Comparison of ENCODE assay signal across 15 cellular contexts in genomic region chr10:105183506-105183905, GRCh38.
A peak's percentile ranks its signal among the peaks of the same experiment; 100 is the strongest.
DNase-seq lines count a peak whose midpoint lies in the region; ATAC-seq and TF ChIP-seq lines count a peak whose summit lies in the region.
"Had no signal": no experiment of that assay in that cellular context is flagged by ENCODE, and none has a peak within 500 bp of the region (broad histone marks: within the 10 kb centered on the region; RNA-seq: fewer than 3 reads in every experiment).

No MANE protein-coding gene starts in this region.

- H2AFZ ChIP-seq in GM23338 = 0 out of 2 replicates have a peak overlapping the region, but pooled peaks have one; percentile 2

- no peaks in the 10 kb centered on the region for H3K79me2 ChIP-seq in GM23338 (replicated peaks; ENCODE audit: insufficient read depth)

- TF ChIP-seq CTCF in GM23338 (conservative IDR thresholded peaks at IDR 0.05; ENCODE audit: low read depth in 2 of 2) (no peak), right lobe of liver (IDR thresholded peaks at IDR 0.05) (no peak)

- H3K4me3 ChIP-seq in GM23338 (no peak overlapping the region), right lobe of liver (no peak overlapping the region)

- H3K4me1 Mint-ChIP-seq in GM23338 = 0 out of 3 replicates have a peak, but pooled peaks cover 3% of the 10 kb centered on the region

- no peaks in the 10 kb centered on the region for H3K27me3 ChIP-seq in GM23338 (ENCODE audit: insufficient read depth)
- no peaks in the 10 kb centered on the region for H3K27me3 ChIP-seq in right lobe of liver

- H4K20me1 ChIP-seq in GM23338 (replicated peaks; ENCODE audit: insufficient read depth) = no peaks in the 10 kb centered on the region

- H3K36me3 ChIP-seq in GM23338 (ENCODE audit: insufficient read depth) (no peaks in the 10 kb centered on the region), right lobe of liver (no peaks in the 10 kb centered on the region)

- H3K9me3 ChIP-seq in right lobe of liver = no peaks in the 10 kb centered on the region
- H3K9me3 ChIP-seq: Caco-2 had no signal

- no peaks in the 10 kb centered on the region for H3K36me3 Mint-ChIP-seq in GM23338 (ENCODE audit: low read depth)

- peaks cover 2% of the 10 kb centered on the region for H3K27me3 Mint-ChIP-seq in GM23338 (ENCODE audit: insufficient read depth, low read depth, poor library complexity)
- H3K27me3 Mint-ChIP-seq: CD4-positive, alpha-beta T cell had no signal

- H3K27ac Mint-ChIP-seq in GM23338 = no peak overlapping the region
- H3K27ac Mint-ChIP-seq: CD4-positive, alpha-beta T cell had no signal

- no peak for TF ChIP-seq POLR2A in right lobe of liver (IDR thresholded peaks at IDR 0.05)

- no peak overlapping the region for H3K4me2 ChIP-seq in GM23338

- H3F3A ChIP-seq in GM23338 (replicated peaks; ENCODE audit: low read depth) = no peaks in the 10 kb centered on the region

- no peak for ATAC-seq in GM23338
- ATAC-seq in right lobe of liver = no peak

- intact Hi-C loops in right lobe of liver (cut with DNase I) = no loop called here

- 81% methylated on average over 6 of the region's 6 CpGs for WGBS in right lobe of liver (ENCODE audit: insufficient coverage, low coverage, low lambda C conversion rate, missing lambda C conversion rate)

- no peak overlapping the region for H3K27ac ChIP-seq in GM23338 (ENCODE audit: low read depth)
- H3K27ac ChIP-seq in right lobe of liver = no peak overlapping the region
- H3K27ac ChIP-seq: C4-2B had no signal

- DNase-seq in GM23338 (ENCODE audit: low spot score) (no peak), astrocyte of the hippocampus (ENCODE audit: low read depth, low spot score) (peak; percentile 28), medulla oblongata (ENCODE audit: extremely low spot score) (peak; percentile 14), cerebellum (ENCODE audit: low spot score) (no peak), DMS 273 treated with DMSO at 0.1 percent for 48 hours (lab: John Stamatoyannopoulos, UW) (no peak), right lobe of liver (no peak)
- DNase-seq in stimulated activated CD4-positive, alpha-beta T cell treated with anti-CD3 and anti-CD28 coated beads, Interleukin-4, amount 100 ng/mL, for 1 hour = no peak
- DNase-seq: ACHN; Caco-2; CD4-positive, alpha-beta T cell; DMS153; DMS79; GF-D8; HCEC 1CT had no signal

- H3K4me1 ChIP-seq in GM23338 (ENCODE audit: insufficient read depth) (no peaks in the 10 kb centered on the region), right lobe of liver (no peaks in the 10 kb centered on the region)

- H3K9me2 ChIP-seq in GM23338 (ENCODE audit: insufficient read depth) = no peaks in the 10 kb centered on the region

- no peaks in the 10 kb centered on the region for H3K9me3 Mint-ChIP-seq in GM23338
- H3K9me3 Mint-ChIP-seq: CD4-positive, alpha-beta T cell had no signal

- no peak overlapping the region for H3K4me3 Mint-ChIP-seq in GM23338
- H3K4me3 Mint-ChIP-seq: CD4-positive, alpha-beta T cell had no signal

TF ChIP-seq in GM23338, 12 proteins besides CTCF, POLR2A, EP300 and RAD21 (continues in another document):
- TF ChIP-seq ZNF462 (CRISPR knock-in tag; IDR thresholded peaks at IDR 0.05) (no peak), STAT1 (IDR thresholded peaks at IDR 0.05; ENCODE audit: unreplicated experiment) (no peak), ZNF331 (CRISPR knock-in tag; IDR thresholded peaks at IDR 0.05; ENCODE audit: low read depth) (no peak), POLR2AphosphoS5 (IDR thresholded peaks at IDR 0.05; ENCODE audit: low read depth) (no peak), NANOG (IDR thresholded peaks at IDR 0.05; ENCODE audit: borderline replicate concordance) (no peak), EZH2phosphoT487 (IDR thresholded peaks at IDR 0.05; ENCODE audit: unreplicated experiment) (no peak), ETS1 (IDR thresholded peaks at IDR 0.05) (no peak)

Comparison
In these comparisons a context has a peak if more than half of its experiments do, and no peak if none do; other contexts are left out.
1. DNase-seq: peak in astrocyte of the hippocampus (single experiment) and medulla oblongata (single experiment); none in GM23338 (single experiment), stimulated activated CD4-positive, alpha-beta T cell treated with anti-CD3 and anti-CD28 coated beads, Interleukin-4, amount 100 ng/mL, for 1 hour (single experiment), cerebellum (single experiment), DMS 273 treated with DMSO at 0.1 percent for 48 hours (single experiment) and right lobe of liver (0 of 3).